27 cellular contexts compared by ENCODE assay signal in genomic region chr1:206732508-206732907, GRCh38. TPM values are rescaled to one million over a fixed set of nuclear protein-coding genes. Genes with fewer than 3 reads are reported as not detected.
DNase-seq lines count a peak whose midpoint lies in the region; ATAC-seq and TF ChIP-seq lines count a peak whose summit lies in the region.
"Had no signal": no experiment of that assay in that cellular context is flagged by ENCODE, and none has a peak within 500 bp of the region (broad histone marks: within the 10 kb centered on the region; RNA-seq: fewer than 3 reads in every experiment).

No MANE protein-coding gene starts in this region.

- no peaks in the 10 kb centered on the region for H3K27me3 ChIP-seq in BLaER1 treated with 17β-estradiol and CSF1 and Interleukin-3, amounts not matched to agents 10 nM and 100 nM
- no peaks in the 10 kb centered on the region for H3K27me3 ChIP-seq in CD4-positive, CD25-positive, alpha-beta regulatory T cell (ENCODE audit: control insufficient read depth, insufficient read depth, low read length)
- no peaks in the 10 kb centered on the region for H3K27me3 ChIP-seq in suprapubic skin
- H3K27me3 ChIP-seq: Peyer's patch had no signal

- H3K36me3 Mint-ChIP-seq in CD4-positive, CD25-positive, alpha-beta regulatory T cell: peaks cover 27% of the 10 kb centered on the region
- peaks cover 8% of the 10 kb centered on the region for H3K36me3 Mint-ChIP-seq in T-helper 17 cell (ENCODE audit: low read depth)
- peaks cover 4% of the 10 kb centered on the region for H3K36me3 Mint-ChIP-seq in glutamatergic neuron (ENCODE audit: unreplicated experiment)

- H3K4me3 Mint-ChIP-seq in CD4-positive, CD25-positive, alpha-beta regulatory T cell: peak overlapping the region in 1 of 4 donors; percentile 47
- H3K4me3 Mint-ChIP-seq in T-helper 17 cell (no peak overlapping the region), glutamatergic neuron (ENCODE audit: unreplicated experiment) (no peak overlapping the region)

- no peaks in the 10 kb centered on the region for H3K9me3 ChIP-seq in BLaER1 treated with 17β-estradiol and CSF1 and Interleukin-3, amounts not matched to agents 10 nM and 100 nM (replicated peaks in 1 of 11)
- no peaks in the 10 kb centered on the region for H3K9me3 ChIP-seq in CD4-positive, CD25-positive, alpha-beta regulatory T cell (ENCODE audit: control insufficient read depth in 2 of 2, low read length in 2 of 2)
- H3K9me3 ChIP-seq in T-helper 17 cell (ENCODE audit: control insufficient read depth, low read length, poor library complexity, severe bottlenecking) (no peaks in the 10 kb centered on the region), suprapubic skin (no peaks in the 10 kb centered on the region)
- H3K9me3 ChIP-seq: Peyer's patch, SK-N-SH had no signal

- no peaks in the 10 kb centered on the region for H3K9me3 Mint-ChIP-seq in CD4-positive, CD25-positive, alpha-beta regulatory T cell
- peaks cover 7% of the 10 kb centered on the region for H3K9me3 Mint-ChIP-seq in glutamatergic neuron (ENCODE audit: unreplicated experiment)

- H3K4me1 Mint-ChIP-seq in CD4-positive, CD25-positive, alpha-beta regulatory T cell: peaks cover 11 to 46% (median 29%) of the 10 kb centered on the region in 4 donors
- H3K4me1 Mint-ChIP-seq in T-helper 17 cell (peaks cover 33% of the 10 kb centered on the region), glutamatergic neuron (ENCODE audit: low read depth, unreplicated experiment) (peaks cover 7% of the 10 kb centered on the region)

- no peak for ATAC-seq in CD4-positive, CD25-positive, alpha-beta regulatory T cell (ENCODE audit: low read depth in 2 of 2)
- ATAC-seq in T-helper 17 cell: no peak
- ATAC-seq: K562 had no signal

- TF ChIP-seq POLR2A in suprapubic skin (IDR thresholded peaks at IDR 0.05): no peak

- peaks cover 49 to 98% (median 90%) of the 10 kb centered on the region in 11 experiments for H3K36me3 ChIP-seq in BLaER1 treated with 17β-estradiol and CSF1 and Interleukin-3, amounts not matched to agents 10 nM and 100 nM
- H3K36me3 ChIP-seq in CD4-positive, CD25-positive, alpha-beta regulatory T cell (ENCODE audit: control insufficient read depth, insufficient read depth, low read length): peaks cover 51% of the 10 kb centered on the region
- peaks cover 69% of the 10 kb centered on the region for H3K36me3 ChIP-seq in suprapubic skin

- peak overlapping the region in 3 of 11 experiments; percentile 16 to 34 (median 17); a peak in 1 of 22 replicates for H3K27ac ChIP-seq in BLaER1 treated with 17β-estradiol and CSF1 and Interleukin-3, amounts not matched to agents 10 nM and 100 nM
- H3K27ac ChIP-seq in CD4-positive, CD25-positive, alpha-beta regulatory T cell (ENCODE audit: insufficient read depth, low read length, poor library complexity, severe bottlenecking): no peak overlapping the region
- H3K27ac ChIP-seq in suprapubic skin: no peak overlapping the region
- H3K27ac ChIP-seq: C4-2B, GM23248, Peyer's patch had no signal

- no peak for TF ChIP-seq EP300 in suprapubic skin (IDR thresholded peaks at IDR 0.05)

- peak overlapping the region in 2 of 3 donors; percentile 55 to 68 for H3K27ac Mint-ChIP-seq in CD4-positive, CD25-positive, alpha-beta regulatory T cell
- H3K27ac Mint-ChIP-seq in T-helper 17 cell (peak overlapping the region; percentile 98), glutamatergic neuron (ENCODE audit: unreplicated experiment) (peak overlapping the region; percentile 23)

- H3K27me3 Mint-ChIP-seq in CD4-positive, CD25-positive, alpha-beta regulatory T cell: no peaks in the 10 kb centered on the region
- no peaks in the 10 kb centered on the region for H3K27me3 Mint-ChIP-seq in T-helper 17 cell
- H3K27me3 Mint-ChIP-seq in glutamatergic neuron (ENCODE audit: unreplicated experiment): peaks cover 6% of the 10 kb centered on the region

- H3K9ac ChIP-seq in BLaER1 treated with 17β-estradiol and CSF1 and Interleukin-3, amounts not matched to agents 10 nM and 100 nM: peak overlapping the region in 6 of 11 experiments; percentile 4 to 15 (median 10); a peak in 3 of 22 replicates
- H3K9ac ChIP-seq: GM23248, SK-N-SH had no signal

- H4K20me1 ChIP-seq in BLaER1 treated with 17β-estradiol and CSF1 and Interleukin-3, amounts not matched to agents 10 nM and 100 nM: peaks cover 26 to 92% (median 79%) of the 10 kb centered on the region in 11 experiments; a peak in 21 of 22 replicates

- H3K4me3 ChIP-seq in BLaER1 treated with 17β-estradiol and CSF1 and Interleukin-3, amounts not matched to agents 10 nM and 100 nM: no peak overlapping the region
- no peak overlapping the region for H3K4me3 ChIP-seq in CD4-positive, CD25-positive, alpha-beta regulatory T cell (ENCODE audit: low read depth, low read length)
- H3K4me3 ChIP-seq in suprapubic skin: no peak overlapping the region
- H3K4me3 ChIP-seq: GM23248, K562, Peyer's patch had no signal

- WGBS in suprapubic skin: 91% methylated on average over 11 of the region's 11 CpGs

- H3K4me2 ChIP-seq in BLaER1 treated with 17β-estradiol and CSF1 and Interleukin-3, amounts not matched to agents 10 nM and 100 nM: peak overlapping the region in 5 of 11 experiments; percentile 19 to 57 (median 45); a peak in 7 of 22 replicates
- H3K4me2 ChIP-seq: SK-N-SH had no signal

- H3K4me1 ChIP-seq in BLaER1 treated with 17β-estradiol and CSF1 and Interleukin-3, amounts not matched to agents 10 nM and 100 nM: peaks cover 82 to 99% (median 91%) of the 10 kb centered on the region in 10 experiments
- H3K4me1 ChIP-seq in CD4-positive, CD25-positive, alpha-beta regulatory T cell (ENCODE audit: control insufficient read depth, insufficient read depth, low read length, poor library complexity, severe bottlenecking): peaks cover 30% of the 10 kb centered on the region
- H3K4me1 ChIP-seq in suprapubic skin: peaks cover 7% of the 10 kb centered on the region

- DNase-seq in CD4-positive, CD25-positive, alpha-beta regulatory T cell: no peak
- DNase-seq in T-helper 17 cell (no peak), glutamatergic neuron (no peak), NCI-H2171 (lab: John Stamatoyannopoulos, UW) (no peak), NCI-H1436 (lab: John Stamatoyannopoulos, UW) (no peak), suprapubic skin (ENCODE audit: low spot score in 2 of 2) (no peak), NCI-H748 (lab: John Stamatoyannopoulos, UW; ENCODE audit: unreplicated experiment) (no peak)
- DNase-seq: DMS53, GM23248, Kasumi-1, NCI-H1092 treated with DMSO at 0.1 percent for 48 hours, NCI-H1436 treated with DMSO at 0.1 percent for 48 hours, NCI-H1930, NCI-H2107, NCI-H446 treated with DMSO at 0.1 percent for 48 hours, NCI-H526, OCI-M1, Peyer's patch, SK-N-SH had no signal

- TF ChIP-seq CTCF in glutamatergic neuron (IDR thresholded peaks at IDR 0.05; ENCODE audit: partially characterized antibody, unreplicated experiment) (no peak), suprapubic skin (IDR thresholded peaks at IDR 0.05) (no peak)

RNA-seq across cellular contexts. Expression of gene IL19, which starts 38.1 kb away (rescaled TPM):
- not detected for total RNA-seq in CD4-positive, CD25-positive, alpha-beta regulatory T cell
- not detected for polyA plus RNA-seq in CD4-positive, CD25-positive, alpha-beta regulatory T cell
- not detected for total RNA-seq in T-helper 17 cell
- not detected for total RNA-seq in glutamatergic neuron (ENCODE audit: unreplicated experiment)
- total RNA-seq in suprapubic skin: not detected
- total RNA-seq: A673, Daoy, G401, GM23248, H7, K562, M059J, Peyer's patch had no signal
- polyA plus RNA-seq: GM23248, K562, SK-N-SH had no signal

RNA-seq across cellular contexts. Expression of gene IL10, which starts 39.8 kb away (rescaled TPM):
- total RNA-seq in CD4-positive, CD25-positive, alpha-beta regulatory T cell: 7.0 TPM
- polyA plus RNA-seq in CD4-positive, CD25-positive, alpha-beta regulatory T cell: 1 to 10 TPM in 2 of 4 donors, under 1 TPM in 2; 0.60 to 4.4 (median 2.0) TPM
- total RNA-seq in T-helper 17 cell: under 1 TPM; 0.20 to 0.76 TPM
- total RNA-seq in glutamatergic neuron (ENCODE audit: unreplicated experiment): not detected
- total RNA-seq in suprapubic skin: 1 to 10 TPM in 2 of 4 donors, under 1 TPM in 1, not detected in 1; 0.49 to 1.6 (median 1.0) TPM
- total RNA-seq: A673, Daoy, G401, GM23248, H7, K562, M059J had no signal
- polyA plus RNA-seq: GM23248, SK-N-SH had no signal

RNA-seq across cellular contexts. Expression of gene MAPKAPK2, which starts 47.8 kb away (rescaled TPM):
- 167 TPM for total RNA-seq in CD4-positive, CD25-positive, alpha-beta regulatory T cell
- 1 to 10 TPM; 2.4 to 3.8 (median 2.9) TPM for polyA plus RNA-seq in CD4-positive, CD25-positive, alpha-beta regulatory T cell
- 100 to 1,000 TPM; 181 to 182 TPM for total RNA-seq in T-helper 17 cell
- 93.8 TPM for total RNA-seq in glutamatergic neuron (ENCODE audit: unreplicated experiment)
- total RNA-seq in suprapubic skin: 10 to 100 TPM; 38.0 to 72.3 (median 62.4) TPM

Comparison
In these comparisons a context has a peak if more than half of its experiments do, and no peak if none do; other contexts are left out.
1. H3K27ac Mint-ChIP-seq: peak in every context shown above with its lines; median percentile 98 in T-helper 17 cell; 62 in CD4-positive, CD25-positive, alpha-beta regulatory T cell; 23 in glutamatergic neuron.